ENCODE assay signal across 20 cellular contexts in genomic region chr1:13243536-13244263, GRCh38. TPM values are rescaled to one million over a fixed set of nuclear protein-coding genes. Genes with fewer than 3 reads are reported as not detected.
"Had no signal": no experiment of that assay in that cellular context is flagged by ENCODE, and none has a peak within 500 bp of the region (broad histone marks: within the 10 kb centered on the region; RNA-seq: fewer than 3 reads in every experiment).

No MANE protein-coding gene starts in this region.

RNA-seq across cellular contexts. Expression of gene PRAMEF5, which starts 10.3 kb away (rescaled TPM):
- total RNA-seq: activated CD4-positive, alpha-beta memory T cell treated with anti-CD3 and anti-CD28 coated beads, Interleukin-2, amount 10 ng/mL, durations not matched to agents 7 days and 5 days; activated CD4-positive, alpha-beta T cell treated with anti-CD3 and anti-CD28 coated beads for 36 hours; activated CD4-positive, alpha-beta T cell treated with anti-CD3 and anti-CD28 coated beads, Interleukin-2, amount 10 ng/mL, durations not matched to agents 7 days and 5 days; activated naive CD8-positive, alpha-beta T cell treated with anti-CD3 and anti-CD28 coated beads for 36 hours; activated T-cell treated with anti-CD3 and anti-CD28 coated beads, Interleukin-2, amount 50 U/mL, for 4 hours; activated T-helper 17 cell treated with anti-CD3 and anti-CD28 coated beads, Interleukin-2, amount 50 U/mL, for 72 hours; adrenal gland; ascending aorta; breast epithelium; cardiac muscle cell; chondrocyte; dermis blood vessel endothelial cell; endothelial cell of umbilical vein; esophagus squamous epithelium; fibroblast of lung; fibroblast of villous mesenchyme; gastroesophageal sphincter; glomerular endothelial cell; T-helper 17 cell had no signal
- polyA plus RNA-seq: adrenal gland, cardiac muscle cell, endothelial cell of umbilical vein, esophagus, fibroblast of lung had no signal

RNA-seq across cellular contexts. Expression of gene PRAMEF18, which starts 17.7 kb away (rescaled TPM):
- total RNA-seq: activated CD4-positive, alpha-beta memory T cell treated with anti-CD3 and anti-CD28 coated beads, Interleukin-2, amount 10 ng/mL, durations not matched to agents 7 days and 5 days; activated CD4-positive, alpha-beta T cell treated with anti-CD3 and anti-CD28 coated beads for 36 hours; activated CD4-positive, alpha-beta T cell treated with anti-CD3 and anti-CD28 coated beads, Interleukin-2, amount 10 ng/mL, durations not matched to agents 7 days and 5 days; activated naive CD8-positive, alpha-beta T cell treated with anti-CD3 and anti-CD28 coated beads for 36 hours; activated T-cell treated with anti-CD3 and anti-CD28 coated beads, Interleukin-2, amount 50 U/mL, for 4 hours; activated T-helper 17 cell treated with anti-CD3 and anti-CD28 coated beads, Interleukin-2, amount 50 U/mL, for 72 hours; adrenal gland; ascending aorta; breast epithelium; cardiac muscle cell; chondrocyte; dermis blood vessel endothelial cell; endothelial cell of umbilical vein; esophagus squamous epithelium; fibroblast of lung; fibroblast of villous mesenchyme; gastroesophageal sphincter; glomerular endothelial cell; T-helper 17 cell had no signal
- polyA plus RNA-seq: adrenal gland, cardiac muscle cell, endothelial cell of umbilical vein, esophagus, fibroblast of lung had no signal

RNA-seq across cellular contexts. Expression of gene PRAMEF8, which starts 41.2 kb away (rescaled TPM):
- total RNA-seq: activated CD4-positive, alpha-beta memory T cell treated with anti-CD3 and anti-CD28 coated beads, Interleukin-2, amount 10 ng/mL, durations not matched to agents 7 days and 5 days; activated CD4-positive, alpha-beta T cell treated with anti-CD3 and anti-CD28 coated beads for 36 hours; activated CD4-positive, alpha-beta T cell treated with anti-CD3 and anti-CD28 coated beads, Interleukin-2, amount 10 ng/mL, durations not matched to agents 7 days and 5 days; activated naive CD8-positive, alpha-beta T cell treated with anti-CD3 and anti-CD28 coated beads for 36 hours; activated T-cell treated with anti-CD3 and anti-CD28 coated beads, Interleukin-2, amount 50 U/mL, for 4 hours; activated T-helper 17 cell treated with anti-CD3 and anti-CD28 coated beads, Interleukin-2, amount 50 U/mL, for 72 hours; adrenal gland; ascending aorta; breast epithelium; cardiac muscle cell; chondrocyte; dermis blood vessel endothelial cell; endothelial cell of umbilical vein; esophagus squamous epithelium; fibroblast of lung; fibroblast of villous mesenchyme; gastroesophageal sphincter; glomerular endothelial cell; T-helper 17 cell had no signal
- polyA plus RNA-seq: adrenal gland, cardiac muscle cell, endothelial cell of umbilical vein, fibroblast of lung had no signal

RNA-seq across cellular contexts. Expression of gene PRAMEF13, which starts 42.5 kb away (rescaled TPM):
- total RNA-seq: activated CD4-positive, alpha-beta memory T cell treated with anti-CD3 and anti-CD28 coated beads, Interleukin-2, amount 10 ng/mL, durations not matched to agents 7 days and 5 days; activated CD4-positive, alpha-beta T cell treated with anti-CD3 and anti-CD28 coated beads for 36 hours; activated CD4-positive, alpha-beta T cell treated with anti-CD3 and anti-CD28 coated beads, Interleukin-2, amount 10 ng/mL, durations not matched to agents 7 days and 5 days; activated naive CD8-positive, alpha-beta T cell treated with anti-CD3 and anti-CD28 coated beads for 36 hours; activated T-cell treated with anti-CD3 and anti-CD28 coated beads, Interleukin-2, amount 50 U/mL, for 4 hours; activated T-helper 17 cell treated with anti-CD3 and anti-CD28 coated beads, Interleukin-2, amount 50 U/mL, for 72 hours; adrenal gland; ascending aorta; breast epithelium; cardiac muscle cell; chondrocyte; dermis blood vessel endothelial cell; endothelial cell of umbilical vein; esophagus squamous epithelium; fibroblast of lung; fibroblast of villous mesenchyme; gastroesophageal sphincter; glomerular endothelial cell; T-helper 17 cell had no signal
- polyA plus RNA-seq: adrenal gland, cardiac muscle cell, endothelial cell of umbilical vein, esophagus, fibroblast of lung had no signal

RNA-seq across cellular contexts. Expression of gene PRAMEF33, which starts 59.6 kb away (rescaled TPM):
- total RNA-seq: activated CD4-positive, alpha-beta memory T cell treated with anti-CD3 and anti-CD28 coated beads, Interleukin-2, amount 10 ng/mL, durations not matched to agents 7 days and 5 days; activated CD4-positive, alpha-beta T cell treated with anti-CD3 and anti-CD28 coated beads for 36 hours; activated CD4-positive, alpha-beta T cell treated with anti-CD3 and anti-CD28 coated beads, Interleukin-2, amount 10 ng/mL, durations not matched to agents 7 days and 5 days; activated naive CD8-positive, alpha-beta T cell treated with anti-CD3 and anti-CD28 coated beads for 36 hours; activated T-cell treated with anti-CD3 and anti-CD28 coated beads, Interleukin-2, amount 50 U/mL, for 4 hours; activated T-helper 17 cell treated with anti-CD3 and anti-CD28 coated beads, Interleukin-2, amount 50 U/mL, for 72 hours; adrenal gland; ascending aorta; breast epithelium; cardiac muscle cell; chondrocyte; dermis blood vessel endothelial cell; endothelial cell of umbilical vein; esophagus squamous epithelium; fibroblast of lung; fibroblast of villous mesenchyme; gastroesophageal sphincter; glomerular endothelial cell; T-helper 17 cell had no signal
- polyA plus RNA-seq: adrenal gland, cardiac muscle cell, endothelial cell of umbilical vein, esophagus, fibroblast of lung had no signal
